28 cellular contexts compared by ENCODE assay signal in genomic region chr10:44033008-44033407, GRCh38.
DNase-seq lines count a peak whose midpoint lies in the region; ATAC-seq and TF ChIP-seq lines count a peak whose summit lies in the region.
"Had no signal": no experiment of that assay in that cellular context is flagged by ENCODE, and none has a peak within 500 bp of the region (broad histone marks: within the 10 kb centered on the region; RNA-seq: fewer than 3 reads in every experiment).

No MANE protein-coding gene starts in this region.

- TF ChIP-seq CTCF in AG09309 (IDR thresholded peaks at IDR 0.05; ENCODE audit: control insufficient read depth, insufficient read depth, low read depth, low read length, missing control alignments) (no peak), cardiac fibroblast (IDR thresholded peaks at IDR 0.05; ENCODE audit: low read depth, low read length) (no peak)

- H2AFZ ChIP-seq in Karpas-422 (ENCODE audit: low read length): no peak overlapping the region

- H3K4me3 ChIP-seq in AG09309 (ENCODE audit: control insufficient read depth, low read depth, low read length) (no peak overlapping the region), Karpas-422 (ENCODE audit: low read length) (no peak overlapping the region), cardiac fibroblast (replicated peaks in 1 of 2; ENCODE audit: low read depth in 2 of 2, low read length in 2 of 2) (no peak overlapping the region)
- H3K4me3 ChIP-seq: skin epidermis, thyroid gland had no signal

- no peaks in the 10 kb centered on the region for H3K36me3 ChIP-seq in Karpas-422 (ENCODE audit: insufficient read depth, low read length)
- H3K36me3 ChIP-seq: thyroid gland had no signal

- DNase-seq in AG09309 (ENCODE audit: low read depth) (peak; percentile 71), Karpas-422 (no peak), cardiac fibroblast (ENCODE audit: low read depth in 2 of 2) (peak; percentile 32 to 82), kidney glomerular epithelial cell (lab: John Stamatoyannopoulos, UW) (peak; percentile 66), activated gamma-delta T cell (lab: John Stamatoyannopoulos, UW) (no peak), AG20443 (ENCODE audit: low spot score) (no peak)
- DNase-seq: 8988T; activated CD4-positive, alpha-beta T cell treated with anti-CD3 and anti-CD28 coated beads, Interleukin-2, amount 10 ng/mL, durations not matched to agents 24 days and 14 days; activated naive CD4-positive, alpha-beta T cell; activated T-cell treated with anti-CD3 and anti-CD28 coated beads, Interleukin-2, amount 50 U/mL, for 4 hours; CD8-positive, alpha-beta memory T cell; cortex of kidney; GF-D8; left ventricle myocardium superior; naive B cell; NCI-H1694; NCI-H2171; NCI-H524 treated with DMSO at 0.1 percent for 48 hours; SIG-M5; SW 1271; T1000; thyroid gland had no signal

- H4K20me1 ChIP-seq in Karpas-422 (ENCODE audit: insufficient read depth, low read depth, low read length): no peaks in the 10 kb centered on the region

- H3K79me2 ChIP-seq in Karpas-422 (ENCODE audit: low read length): no peaks in the 10 kb centered on the region

- H3K27ac ChIP-seq in Karpas-422 (ENCODE audit: low read length): no peak overlapping the region
- H3K27ac ChIP-seq: HL-60, skin epidermis, thyroid gland had no signal

- no peak for ATAC-seq in GM21529 (IDR thresholded peaks at IDR 0.05; ENCODE audit: unreplicated experiment)
- no peak for ATAC-seq in HG02970 (IDR thresholded peaks at IDR 0.05; ENCODE audit: low FRiP score, unreplicated experiment)
- ATAC-seq: activated T-cell treated with anti-CD3 and anti-CD28 coated beads, Interleukin-2, amount 50 U/mL, for 4 hours; HepG2; Panc1 had no signal

- no peaks in the 10 kb centered on the region for H3K9me2 ChIP-seq in Karpas-422 (replicated peaks; ENCODE audit: insufficient read depth, low read length)

- no peaks in the 10 kb centered on the region for H3K9me3 ChIP-seq in Karpas-422 (ENCODE audit: low read length)
- H3K9me3 ChIP-seq: thyroid gland had no signal

- H3K9ac ChIP-seq in Karpas-422 (ENCODE audit: low read length): no peak overlapping the region

- peaks cover 38% of the 10 kb centered on the region for H3K4me1 ChIP-seq in Karpas-422 (ENCODE audit: low read length)
- H3K4me1 ChIP-seq: thyroid gland had no signal

- peak overlapping the region; percentile 41 for H3K4me2 ChIP-seq in Karpas-422 (ENCODE audit: low read depth, low read length, poor library complexity, severe bottlenecking)

- no peaks in the 10 kb centered on the region; the same call in 1 of the 2 replicates for H3K27me3 ChIP-seq in Karpas-422 (ENCODE audit: low read length)
- H3K27me3 ChIP-seq: thyroid gland had no signal

Comparison
In these comparisons a context has a peak if more than half of its experiments do, and no peak if none do; other contexts are left out.
1. DNase-seq: peak in AG09309 (single experiment), cardiac fibroblast (2 of 2) and kidney glomerular epithelial cell (single experiment); none in Karpas-422 (single experiment), activated gamma-delta T cell (single experiment) and AG20443 (single experiment).